In genomic region chr5:177671035-177671754, GRCh38 we compare ENCODE assay signal across 7 cellular contexts.
DNase-seq lines count a peak whose midpoint lies in the region; ATAC-seq and TF ChIP-seq lines count a peak whose summit lies in the region.
"Not testable (repeated sequence)": the region's sequence is repeated elsewhere in the genome, so short reads cannot be mapped to it uniquely, and the experiment has no call there.

No MANE protein-coding gene starts in this region.

- 1 to 3% methylated on average over 9 to 11 of the region's 37 CpGs for WGBS in GM23248 (ENCODE audit: low coverage in 1 of 2, low lambda C conversion rate in 2 of 2, missing lambda C conversion rate in 2 of 2), 2 experiments
- WGBS in heart right ventricle, 2 donors: 25 to 47% methylated on average over 7 of the region's 37 CpGs

- not testable (repeated sequence) for H2AFZ ChIP-seq in GM23248; osteoblast (ENCODE audit: low read length)

- peaks cover 13% of the 10 kb centered on the region for H3K79me2 ChIP-seq in GM23248 (ENCODE audit: insufficient read depth)
- H3K79me2 ChIP-seq in osteoblast (ENCODE audit: insufficient read depth, low read length): not testable (repeated sequence)

- not testable (repeated sequence) for H3K36me3 ChIP-seq in GM23248 (ENCODE audit: low read depth); RWPE2 (ENCODE audit: low read depth); adipocyte (ENCODE audit: control insufficient read depth, insufficient read depth, low read length, severe bottlenecking); heart right ventricle; osteoblast (ENCODE audit: insufficient read depth, low read length)

- H4K20me1 ChIP-seq in GM23248 (ENCODE audit: insufficient read depth); osteoblast (ENCODE audit: insufficient read depth, low read length): not testable (repeated sequence)

- peak overlapping the region; percentile 51; the same call in 1 of the 2 replicates for H3K9ac ChIP-seq in GM23248
- not testable (repeated sequence) for H3K9ac ChIP-seq in adipocyte (ENCODE audit: low read length)

- H3K4me2 ChIP-seq in GM23248 (ENCODE audit: unreplicated experiment): peak overlapping the region; percentile 58
- peak overlapping the region; percentile 67 for H3K4me2 ChIP-seq in osteoblast (ENCODE audit: insufficient read depth, low read length)

- not testable (repeated sequence) for H3K27ac ChIP-seq in GM23248; RWPE2 (ENCODE audit: poor library complexity, severe bottlenecking); heart right ventricle; osteoblast (ENCODE audit: low read depth, low read length)

- not testable (repeated sequence) for H3K9me3 ChIP-seq in GM23248 (ENCODE audit: low read depth); RWPE2 (ENCODE audit: severe bottlenecking); adipocyte (ENCODE audit: control insufficient read depth, low read length); heart right ventricle; osteoblast (ENCODE audit: low read depth, low read length)

- in situ Hi-C loops in GM23248 (cut with MboI): not testable (repeated sequence)

- peak; percentile 28 for ATAC-seq in GM18868 (IDR thresholded peaks at IDR 0.05; ENCODE audit: unreplicated experiment)
- peak; percentile 32 for ATAC-seq in HG03139 (IDR thresholded peaks at IDR 0.05; ENCODE audit: unreplicated experiment)
- ATAC-seq in RWPE2 (ENCODE audit: low read depth): peak; percentile 71
- ATAC-seq in heart right ventricle: peak; percentile 63 to 82 (median 72)

- H3K9me2 ChIP-seq in GM23248 (ENCODE audit: insufficient read depth): not testable (repeated sequence)

- not testable (repeated sequence) for H3K27me3 ChIP-seq in GM23248 (replicated peaks; ENCODE audit: insufficient read depth); RWPE2 (ENCODE audit: insufficient read depth, poor library complexity, severe bottlenecking); adipocyte (replicated peaks; ENCODE audit: control insufficient read depth, insufficient read depth, low read length); heart right ventricle; osteoblast (ENCODE audit: insufficient read depth, low read length)

- not testable (repeated sequence) for H3F3A ChIP-seq in GM23248 (ENCODE audit: insufficient read depth)

- intact Hi-C loops in heart right ventricle (cut with DNase I): not testable (repeated sequence)

- not testable (repeated sequence) for TF ChIP-seq CTCF in RWPE2 (IDR thresholded peaks at IDR 0.05; ENCODE audit: poor library complexity, severe bottlenecking); heart right ventricle (IDR thresholded peaks at IDR 0.05); osteoblast (IDR thresholded peaks at IDR 0.05; ENCODE audit: extremely low read depth, low read depth, low read length)

- not testable (repeated sequence) for DNase-seq in GM23248; RWPE2 (ENCODE audit: low spot score); adipocyte (ENCODE audit: low read depth); heart right ventricle; osteoblast (ENCODE audit: insufficient read length, low spot score, missing footprints)

- not testable (repeated sequence) for H3K4me1 ChIP-seq in GM23248 (ENCODE audit: insufficient read depth); RWPE2 (ENCODE audit: insufficient read depth, poor library complexity, severe bottlenecking); adipocyte (ENCODE audit: control insufficient read depth, insufficient read depth, low read length); heart right ventricle; osteoblast (ENCODE audit: insufficient read depth, low read length)

- H3K4me3 ChIP-seq in GM23248 (peak overlapping the region; percentile 66), adipocyte (ENCODE audit: low read length) (peak overlapping the region; percentile 70), heart right ventricle (peak overlapping the region in 5 of 10 donors; percentile 24 to 46 (median 38)), osteoblast (ENCODE audit: insufficient read depth, low read length) (peak overlapping the region; percentile 51)
- not testable (repeated sequence) for H3K4me3 ChIP-seq in RWPE2 (ENCODE audit: severe bottlenecking)
